ENCODE assay signal across 8 cellular contexts in genomic region chr11:7600205-7600775, GRCh38.
DNase-seq lines count a peak whose midpoint lies in the region; ATAC-seq and TF ChIP-seq lines count a peak whose summit lies in the region.

No MANE protein-coding gene starts in this region.

- H3K4me1 Mint-ChIP-seq in Calu3 (ENCODE audit: low read depth, unreplicated experiment): peaks cover 62% of the 10 kb centered on the region
- no peaks in the 10 kb centered on the region for H3K4me1 Mint-ChIP-seq in activated T-helper 1 cell treated with anti-CD3 and anti-CD28 coated beads, Interleukin-12 subunit alpha, Interleukin-12 subunit beta, Interleukin-2, Interleukin-4 antibody, amounts not matched to agents 30 ng/mL and 10 ng/mL and 1 ng/mL, durations not matched to agents 14 hours and 24 hours and 36 hours (ENCODE audit: low read depth)

- no peak for ATAC-seq in stimulated activated naive CD8-positive, alpha-beta T cell treated with anti-CD3 and anti-CD28 coated beads, Interleukin-15, Interleukin-2, amounts not matched to agents 100 U/mL and 50 U/mL, for 24 hours

- BruUV-seq in Calu3 (replicated peaks; lab: Mats Ljungman, UMichigan) (no TSS peak), PC-9 (replicated peaks; lab: Mats Ljungman, UMichigan) (no TSS peak)

- H3K4me2 ChIP-seq in PC-9: peak overlapping the region; percentile 67

- H3K36me3 ChIP-seq in PC-9 (ENCODE audit: low read depth): no peaks in the 10 kb centered on the region

- DNase-seq in Calu3 (peak; percentile 68), PC-9 (peak; percentile 64 to 95), fibroblast of pulmonary artery (ENCODE audit: low read depth) (peak; percentile 96), pons (ENCODE audit: low spot score) (peak; percentile 86), RKO (ENCODE audit: low spot score) (no peak), NCI-H345 (lab: John Stamatoyannopoulos, UW) (no peak)
- DNase-seq in activated T-helper 1 cell treated with anti-CD3 and anti-CD28 coated beads, Interleukin-12 subunit alpha, Interleukin-12 subunit beta, Interleukin-2, Interleukin-4 antibody, amounts not matched to agents 30 ng/mL and 10 ng/mL and 1 ng/mL, durations not matched to agents 14 hours and 24 hours and 36 hours (ENCODE audit: low spot score): no peak
- no peak for DNase-seq in stimulated activated naive CD8-positive, alpha-beta T cell treated with anti-CD3 and anti-CD28 coated beads, Interleukin-15, Interleukin-2, amounts not matched to agents 100 U/mL and 50 U/mL, for 24 hours

- H3K27me3 Mint-ChIP-seq in Calu3 (ENCODE audit: unreplicated experiment): no peaks in the 10 kb centered on the region
- no peaks in the 10 kb centered on the region for H3K27me3 Mint-ChIP-seq in activated T-helper 1 cell treated with anti-CD3 and anti-CD28 coated beads, Interleukin-12 subunit alpha, Interleukin-12 subunit beta, Interleukin-2, Interleukin-4 antibody, amounts not matched to agents 30 ng/mL and 10 ng/mL and 1 ng/mL, durations not matched to agents 14 hours and 24 hours and 36 hours (ENCODE audit: insufficient read depth)

- no peak overlapping the region for H2AFZ ChIP-seq in PC-9

- no peaks in the 10 kb centered on the region for H3K79me2 ChIP-seq in PC-9 (ENCODE audit: low read depth)

- H3K4me3 Mint-ChIP-seq in Calu3 (ENCODE audit: low read depth, unreplicated experiment): peak overlapping the region; percentile 26
- no peak overlapping the region for H3K4me3 Mint-ChIP-seq in activated T-helper 1 cell treated with anti-CD3 and anti-CD28 coated beads, Interleukin-12 subunit alpha, Interleukin-12 subunit beta, Interleukin-2, Interleukin-4 antibody, amounts not matched to agents 30 ng/mL and 10 ng/mL and 1 ng/mL, durations not matched to agents 14 hours and 24 hours and 36 hours

- H3K36me3 Mint-ChIP-seq in Calu3 (ENCODE audit: insufficient read depth, unreplicated experiment): peaks cover 22% of the 10 kb centered on the region
- H3K36me3 Mint-ChIP-seq in activated T-helper 1 cell treated with anti-CD3 and anti-CD28 coated beads, Interleukin-12 subunit alpha, Interleukin-12 subunit beta, Interleukin-2, Interleukin-4 antibody, amounts not matched to agents 30 ng/mL and 10 ng/mL and 1 ng/mL, durations not matched to agents 14 hours and 24 hours and 36 hours (ENCODE audit: low read depth): no peaks in the 10 kb centered on the region

- H3K4me1 ChIP-seq in PC-9 (replicated peaks; ENCODE audit: insufficient read depth): peaks cover 91% of the 10 kb centered on the region

- H4K20me1 ChIP-seq in PC-9 (ENCODE audit: insufficient read depth): no peaks in the 10 kb centered on the region

- intact Hi-C loops in Calu3 (cut with micrococcal nuclease; ENCODE audit: unreplicated experiment): loop anchor here (1.0 kb wide), 1 partner anchor 25 kb away; no protein-coding TSS in a partner anchor
- intact Hi-C loops in PC-9 (cut with micrococcal nuclease; ENCODE audit: unreplicated experiment): no loop called here
- intact Hi-C loops in activated T-helper 1 cell treated with anti-CD3 and anti-CD28 coated beads, Interleukin-12 subunit alpha, Interleukin-12 subunit beta, Interleukin-2, Interleukin-4 antibody, amounts not matched to agents 30 ng/mL and 10 ng/mL and 1 ng/mL, durations not matched to agents 14 hours and 24 hours and 36 hours (cut with micrococcal nuclease): no loop called here

- H3K9me3 ChIP-seq in PC-9 (ENCODE audit: insufficient read depth, low read depth): no peaks in the 10 kb centered on the region

- H3K9me3 Mint-ChIP-seq in Calu3 (ENCODE audit: low read depth, unreplicated experiment): no peaks in the 10 kb centered on the region
- H3K9me3 Mint-ChIP-seq in activated T-helper 1 cell treated with anti-CD3 and anti-CD28 coated beads, Interleukin-12 subunit alpha, Interleukin-12 subunit beta, Interleukin-2, Interleukin-4 antibody, amounts not matched to agents 30 ng/mL and 10 ng/mL and 1 ng/mL, durations not matched to agents 14 hours and 24 hours and 36 hours: no peaks in the 10 kb centered on the region

- no peak for TF ChIP-seq CTCF in Calu3 (IDR thresholded peaks at IDR 0.05; ENCODE audit: unreplicated experiment)
- TF ChIP-seq CTCF in PC-9 (conservative IDR thresholded peaks at IDR 0.05): no peak
- no peak for TF ChIP-seq CTCF in fibroblast of pulmonary artery (IDR thresholded peaks at IDR 0.05; ENCODE audit: low read length, missing control alignments)

- H3K27me3 ChIP-seq in PC-9 (ENCODE audit: insufficient read depth, low read depth): no peaks in the 10 kb centered on the region

- peak overlapping the region; percentile 96 for H3K27ac ChIP-seq in PC-9

- CTCF ChIA-PET in Calu3 (lab: Charles Lee) (interaction anchor here (1.0 kb wide), 2 partner anchors 28 to 72 kb away, joined by 3 to 4 read pairs; no protein-coding TSS in a partner anchor), PC-9 (lab: Charles Lee) (no interaction called here)

- H3K4me3 ChIP-seq in PC-9 (no peak overlapping the region), fibroblast of pulmonary artery (replicated peaks; ENCODE audit: low read depth, low read length) (no peak overlapping the region)

- peaks cover 33% of the 10 kb centered on the region for H3F3A ChIP-seq in PC-9 (ENCODE audit: insufficient read depth, low read depth)

- POLR2A ChIA-PET in PC-9 (lab: Charles Lee; ENCODE audit: unreplicated experiment): interaction anchor here (0.5 kb wide), 1 partner anchor 1117 kb away, joined by 7 read pairs; no protein-coding TSS in a partner anchor

- H3K27ac Mint-ChIP-seq in Calu3 (ENCODE audit: unreplicated experiment): peak overlapping the region; percentile 87
- no peak overlapping the region for H3K27ac Mint-ChIP-seq in activated T-helper 1 cell treated with anti-CD3 and anti-CD28 coated beads, Interleukin-12 subunit alpha, Interleukin-12 subunit beta, Interleukin-2, Interleukin-4 antibody, amounts not matched to agents 30 ng/mL and 10 ng/mL and 1 ng/mL, durations not matched to agents 14 hours and 24 hours and 36 hours

- H3K9me2 ChIP-seq in PC-9 (ENCODE audit: insufficient read depth): no peaks in the 10 kb centered on the region

Comparison
In these comparisons a context has a peak if more than half of its experiments do, and no peak if none do; other contexts are left out.
1. DNase-seq: peak in Calu3 (single experiment), PC-9 (2 of 2), fibroblast of pulmonary artery (single experiment) and pons (single experiment); none in RKO (single experiment), activated T-helper 1 cell treated with anti-CD3 and anti-CD28 coated beads, Interleukin-12 subunit alpha, Interleukin-12 subunit beta, Interleukin-2, Interleukin-4 antibody, amounts not matched to agents 30 ng/mL and 10 ng/mL and 1 ng/mL, durations not matched to agents 14 hours and 24 hours and 36 hours (single experiment), stimulated activated naive CD8-positive, alpha-beta T cell treated with anti-CD3 and anti-CD28 coated beads, Interleukin-15, Interleukin-2, amounts not matched to agents 100 U/mL and 50 U/mL, for 24 hours (single experiment) and NCI-H345 (single experiment).